ENCODE assay signal across 1 cellular context in the genomic region with DNA sequence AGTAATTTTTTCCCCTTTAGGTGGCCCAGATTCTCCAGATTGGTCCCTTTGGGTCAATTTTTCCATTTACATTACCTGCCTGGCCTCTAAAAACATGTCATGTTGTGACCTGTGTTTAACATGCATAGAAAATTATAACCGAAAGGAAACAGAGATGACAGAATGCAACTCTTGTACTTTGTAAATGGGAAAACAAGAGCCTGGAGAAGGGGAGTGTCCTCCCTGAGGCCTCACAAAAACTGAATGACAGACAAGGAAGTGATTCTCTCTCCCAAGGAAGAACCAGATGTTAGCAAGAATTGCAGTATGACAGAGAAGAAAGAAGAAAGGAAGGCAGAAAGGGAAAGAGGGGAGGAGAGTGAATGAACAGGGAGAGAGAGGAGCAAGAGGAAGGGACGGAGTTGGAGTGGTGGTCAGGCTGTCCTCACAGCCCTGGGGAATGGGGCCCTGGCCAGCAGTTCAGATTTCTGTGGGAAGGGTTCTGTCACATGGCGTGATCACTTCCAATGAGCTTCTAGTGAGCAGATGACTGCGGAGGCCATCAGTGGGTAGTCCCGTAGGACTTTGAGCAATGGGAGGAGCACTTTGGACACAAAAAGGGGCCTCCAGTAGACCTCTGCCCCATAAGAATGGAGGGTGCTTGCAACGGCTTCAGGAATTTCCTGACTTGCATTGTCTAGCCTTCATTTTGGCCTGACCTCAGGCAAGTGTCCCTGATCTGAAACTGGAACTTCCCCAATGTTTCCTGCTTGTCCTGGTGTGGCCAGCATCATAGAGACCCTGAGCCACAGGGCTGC.
TF ChIP-seq lines count a peak whose summit lies in the region.

No MANE protein-coding gene starts in this region.

TF ChIP-seq in HepG2, 621 proteins besides CTCF, POLR2A, EP300 and RAD21 (continues in another document):
- TF ChIP-seq, protein P1, sequence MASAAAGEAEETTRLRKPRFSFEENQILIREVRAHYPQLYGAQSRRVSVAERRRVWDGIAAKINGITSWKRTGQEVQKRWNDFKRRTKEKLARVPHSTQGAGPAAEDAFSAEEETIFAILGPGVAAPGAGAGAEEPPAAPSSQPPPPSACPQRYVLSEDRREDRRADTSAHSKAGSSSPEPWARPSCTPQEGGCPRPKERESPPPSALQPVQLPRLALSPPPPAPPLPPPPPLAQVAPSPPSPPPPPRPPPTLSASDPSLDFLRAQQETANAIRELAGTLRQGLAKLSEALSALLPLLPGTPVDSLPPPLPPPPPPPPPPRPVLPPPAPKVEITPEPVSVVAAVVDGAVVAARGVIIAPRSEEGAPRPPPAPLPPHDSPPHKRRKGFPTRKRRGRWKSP (CRISPR knock-in tag; IDR thresholded peaks at IDR 0.05) = 0 out of 2 replicates have a peak, but pooled peaks have one; percentile 19
- TF ChIP-seq, protein P2, sequence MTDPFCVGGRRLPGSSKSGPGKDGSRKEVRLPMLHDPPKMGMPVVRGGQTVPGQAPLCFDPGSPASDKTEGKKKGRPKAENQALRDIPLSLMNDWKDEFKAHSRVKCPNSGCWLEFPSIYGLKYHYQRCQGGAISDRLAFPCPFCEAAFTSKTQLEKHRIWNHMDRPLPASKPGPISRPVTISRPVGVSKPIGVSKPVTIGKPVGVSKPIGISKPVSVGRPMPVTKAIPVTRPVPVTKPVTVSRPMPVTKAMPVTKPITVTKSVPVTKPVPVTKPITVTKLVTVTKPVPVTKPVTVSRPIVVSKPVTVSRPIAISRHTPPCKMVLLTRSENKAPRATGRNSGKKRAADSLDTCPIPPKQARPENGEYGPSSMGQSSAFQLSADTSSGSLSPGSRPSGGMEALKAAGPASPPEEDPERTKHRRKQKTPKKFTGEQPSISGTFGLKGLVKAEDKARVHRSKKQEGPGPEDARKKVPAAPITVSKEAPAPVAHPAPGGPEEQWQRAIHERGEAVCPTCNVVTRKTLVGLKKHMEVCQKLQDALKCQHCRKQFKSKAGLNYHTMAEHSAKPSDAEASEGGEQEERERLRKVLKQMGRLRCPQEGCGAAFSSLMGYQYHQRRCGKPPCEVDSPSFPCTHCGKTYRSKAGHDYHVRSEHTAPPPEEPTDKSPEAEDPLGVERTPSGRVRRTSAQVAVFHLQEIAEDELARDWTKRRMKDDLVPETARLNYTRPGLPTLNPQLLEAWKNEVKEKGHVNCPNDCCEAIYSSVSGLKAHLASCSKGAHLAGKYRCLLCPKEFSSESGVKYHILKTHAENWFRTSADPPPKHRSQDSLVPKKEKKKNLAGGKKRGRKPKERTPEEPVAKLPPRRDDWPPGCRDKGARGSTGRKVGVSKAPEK (CRISPR knock-in tag; IDR thresholded peaks at IDR 0.05; ENCODE audit: borderline replicate concordance) = no peak; the same call in 1 of the 2 replicates
- TF ChIP-seq, protein P3, sequence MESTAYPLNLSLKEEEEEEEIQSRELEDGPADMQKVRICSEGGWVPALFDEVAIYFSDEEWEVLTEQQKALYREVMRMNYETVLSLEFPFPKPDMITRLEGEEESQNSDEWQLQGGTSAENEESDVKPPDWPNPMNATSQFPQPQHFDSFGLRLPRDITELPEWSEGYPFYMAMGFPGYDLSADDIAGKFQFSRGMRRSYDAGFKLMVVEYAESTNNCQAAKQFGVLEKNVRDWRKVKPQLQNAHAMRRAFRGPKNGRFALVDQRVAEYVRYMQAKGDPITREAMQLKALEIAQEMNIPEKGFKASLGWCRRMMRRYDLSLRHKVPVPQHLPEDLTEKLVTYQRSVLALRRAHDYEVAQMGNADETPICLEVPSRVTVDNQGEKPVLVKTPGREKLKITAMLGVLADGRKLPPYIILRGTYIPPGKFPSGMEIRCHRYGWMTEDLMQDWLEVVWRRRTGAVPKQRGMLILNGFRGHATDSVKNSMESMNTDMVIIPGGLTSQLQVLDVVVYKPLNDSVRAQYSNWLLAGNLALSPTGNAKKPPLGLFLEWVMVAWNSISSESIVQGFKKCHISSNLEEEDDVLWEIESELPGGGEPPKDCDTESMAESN (CRISPR knock-in tag; conservative IDR thresholded peaks at IDR 0.05) = peak; percentile 67; the same call in 1 of the 2 replicates
- TF ChIP-seq, protein P4, sequence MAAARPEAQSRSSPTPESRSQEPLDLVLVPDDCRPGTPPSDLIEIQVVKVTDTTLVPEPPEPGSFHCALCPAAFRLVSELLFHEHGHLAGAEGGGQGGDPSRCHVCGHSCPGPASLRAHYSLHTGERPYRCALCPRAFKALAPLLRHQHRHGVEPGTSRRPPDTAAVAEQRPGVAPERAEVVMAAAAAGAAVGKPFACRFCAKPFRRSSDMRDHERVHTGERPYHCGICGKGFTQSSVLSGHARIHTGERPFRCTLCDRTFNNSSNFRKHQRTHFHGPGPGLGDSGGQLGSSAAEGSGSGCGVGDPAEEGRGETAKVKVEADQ (CRISPR knock-in tag; IDR thresholded peaks at IDR 0.05; ENCODE audit: borderline replicate concordance) = no peak; the same call in 1 of the 2 replicates
- TF ChIP-seq ZNF232 (CRISPR knock-in tag; IDR thresholded peaks at IDR 0.05; ENCODE audit: borderline replicate concordance) (peak; percentile 94; the same call in 1 of the 2 replicates), GATAD2A (CRISPR knock-in tag; IDR thresholded peaks at IDR 0.05) (peak; percentile 63; the same call in 1 of the 2 replicates), ZMYM2 (CRISPR knock-in tag; IDR thresholded peaks at IDR 0.05) (no peak), SMYD3 (CRISPR knock-in tag; IDR thresholded peaks at IDR 0.05) (peak; percentile 60; the same call in 1 of the 2 replicates), ZNF790 (CRISPR knock-in tag; IDR thresholded peaks at IDR 0.05; ENCODE audit: borderline replicate concordance) (no peak), CREM (IDR thresholded peaks at IDR 0.05) (peak; percentile 43; the same call in 1 of the 2 replicates), CREM (CRISPR knock-in tag; IDR thresholded peaks at IDR 0.05) (no peak), ZNF564 (CRISPR knock-in tag; IDR thresholded peaks at IDR 0.05) (0 out of 2 replicates have a peak, but pooled peaks have one; percentile 48), ETV5 (CRISPR knock-in tag; IDR thresholded peaks at IDR 0.05; ENCODE audit: borderline replicate concordance) (peak; percentile 73), NFKB2 (CRISPR knock-in tag; IDR thresholded peaks at IDR 0.05; ENCODE audit: borderline replicate concordance) (peak; percentile 36; the same call in 1 of the 2 replicates), HES4 (CRISPR knock-in tag; IDR thresholded peaks at IDR 0.05; ENCODE audit: borderline replicate concordance) (0 out of 2 replicates have a peak, but pooled peaks have one; percentile 34), CHD4 (IDR thresholded peaks at IDR 0.05; ENCODE audit: borderline replicate concordance, low read length) (peak; percentile 20; the same call in 1 of the 2 replicates), SOX13 (IDR thresholded peaks at IDR 0.05) (peak; percentile 90), SOX13 (CRISPR knock-in tag; conservative IDR thresholded peaks at IDR 0.05 in 1 of 2, IDR thresholded peaks at IDR 0.05 in 1 of 2) (peak in 1 of 2 experiments; percentile 91; a peak in 2 of 4 replicates), NKX3-1 (CRISPR knock-in tag; IDR thresholded peaks at IDR 0.05) (0 out of 2 replicates have a peak, but pooled peaks have one; percentile 38), XRCC5 (optimal IDR thresholded peaks at IDR 0.05; ENCODE audit: low read length) (no peak), SSRP1 (CRISPR knock-in tag; IDR thresholded peaks at IDR 0.05) (peak; percentile 44; the same call in 1 of the 2 replicates), HOXA5 (CRISPR knock-in tag; IDR thresholded peaks at IDR 0.05) (peak; percentile 25; the same call in 1 of the 2 replicates), HDAC2 (CRISPR knock-in tag; IDR thresholded peaks at IDR 0.05) (peak; percentile 47; the same call in 1 of the 2 replicates)
- TF ChIP-seq, protein P5, sequence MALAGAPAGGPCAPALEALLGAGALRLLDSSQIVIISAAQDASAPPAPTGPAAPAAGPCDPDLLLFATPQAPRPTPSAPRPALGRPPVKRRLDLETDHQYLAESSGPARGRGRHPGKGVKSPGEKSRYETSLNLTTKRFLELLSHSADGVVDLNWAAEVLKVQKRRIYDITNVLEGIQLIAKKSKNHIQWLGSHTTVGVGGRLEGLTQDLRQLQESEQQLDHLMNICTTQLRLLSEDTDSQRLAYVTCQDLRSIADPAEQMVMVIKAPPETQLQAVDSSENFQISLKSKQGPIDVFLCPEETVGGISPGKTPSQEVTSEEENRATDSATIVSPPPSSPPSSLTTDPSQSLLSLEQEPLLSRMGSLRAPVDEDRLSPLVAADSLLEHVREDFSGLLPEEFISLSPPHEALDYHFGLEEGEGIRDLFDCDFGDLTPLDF (CRISPR knock-in tag; IDR thresholded peaks at IDR 0.05) = peak; percentile 44; the same call in 1 of the 2 replicates
- TF ChIP-seq, protein P6, sequence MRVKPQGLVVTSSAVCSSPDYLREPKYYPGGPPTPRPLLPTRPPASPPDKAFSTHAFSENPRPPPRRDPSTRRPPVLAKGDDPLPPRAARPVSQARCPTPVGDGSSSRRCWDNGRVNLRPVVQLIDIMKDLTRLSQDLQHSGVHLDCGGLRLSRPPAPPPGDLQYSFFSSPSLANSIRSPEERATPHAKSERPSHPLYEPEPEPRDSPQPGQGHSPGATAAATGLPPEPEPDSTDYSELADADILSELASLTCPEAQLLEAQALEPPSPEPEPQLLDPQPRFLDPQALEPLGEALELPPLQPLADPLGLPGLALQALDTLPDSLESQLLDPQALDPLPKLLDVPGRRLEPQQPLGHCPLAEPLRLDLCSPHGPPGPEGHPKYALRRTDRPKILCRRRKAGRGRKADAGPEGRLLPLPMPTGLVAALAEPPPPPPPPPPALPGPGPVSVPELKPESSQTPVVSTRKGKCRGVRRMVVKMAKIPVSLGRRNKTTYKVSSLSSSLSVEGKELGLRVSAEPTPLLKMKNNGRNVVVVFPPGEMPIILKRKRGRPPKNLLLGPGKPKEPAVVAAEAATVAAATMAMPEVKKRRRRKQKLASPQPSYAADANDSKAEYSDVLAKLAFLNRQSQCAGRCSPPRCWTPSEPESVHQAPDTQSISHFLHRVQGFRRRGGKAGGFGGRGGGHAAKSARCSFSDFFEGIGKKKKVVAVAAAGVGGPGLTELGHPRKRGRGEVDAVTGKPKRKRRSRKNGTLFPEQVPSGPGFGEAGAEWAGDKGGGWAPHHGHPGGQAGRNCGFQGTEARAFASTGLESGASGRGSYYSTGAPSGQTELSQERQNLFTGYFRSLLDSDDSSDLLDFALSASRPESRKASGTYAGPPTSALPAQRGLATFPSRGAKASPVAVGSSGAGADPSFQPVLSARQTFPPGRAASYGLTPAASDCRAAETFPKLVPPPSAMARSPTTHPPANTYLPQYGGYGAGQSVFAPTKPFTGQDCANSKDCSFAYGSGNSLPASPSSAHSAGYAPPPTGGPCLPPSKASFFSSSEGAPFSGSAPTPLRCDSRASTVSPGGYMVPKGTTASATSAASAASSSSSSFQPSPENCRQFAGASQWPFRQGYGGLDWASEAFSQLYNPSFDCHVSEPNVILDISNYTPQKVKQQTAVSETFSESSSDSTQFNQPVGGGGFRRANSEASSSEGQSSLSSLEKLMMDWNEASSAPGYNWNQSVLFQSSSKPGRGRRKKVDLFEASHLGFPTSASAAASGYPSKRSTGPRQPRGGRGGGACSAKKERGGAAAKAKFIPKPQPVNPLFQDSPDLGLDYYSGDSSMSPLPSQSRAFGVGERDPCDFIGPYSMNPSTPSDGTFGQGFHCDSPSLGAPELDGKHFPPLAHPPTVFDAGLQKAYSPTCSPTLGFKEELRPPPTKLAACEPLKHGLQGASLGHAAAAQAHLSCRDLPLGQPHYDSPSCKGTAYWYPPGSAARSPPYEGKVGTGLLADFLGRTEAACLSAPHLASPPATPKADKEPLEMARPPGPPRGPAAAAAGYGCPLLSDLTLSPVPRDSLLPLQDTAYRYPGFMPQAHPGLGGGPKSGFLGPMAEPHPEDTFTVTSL (CRISPR knock-in tag; IDR thresholded peaks at IDR 0.05; ENCODE audit: borderline replicate concordance) = peak; percentile 29; the same call in 1 of the 2 replicates
- TF ChIP-seq, protein P7, sequence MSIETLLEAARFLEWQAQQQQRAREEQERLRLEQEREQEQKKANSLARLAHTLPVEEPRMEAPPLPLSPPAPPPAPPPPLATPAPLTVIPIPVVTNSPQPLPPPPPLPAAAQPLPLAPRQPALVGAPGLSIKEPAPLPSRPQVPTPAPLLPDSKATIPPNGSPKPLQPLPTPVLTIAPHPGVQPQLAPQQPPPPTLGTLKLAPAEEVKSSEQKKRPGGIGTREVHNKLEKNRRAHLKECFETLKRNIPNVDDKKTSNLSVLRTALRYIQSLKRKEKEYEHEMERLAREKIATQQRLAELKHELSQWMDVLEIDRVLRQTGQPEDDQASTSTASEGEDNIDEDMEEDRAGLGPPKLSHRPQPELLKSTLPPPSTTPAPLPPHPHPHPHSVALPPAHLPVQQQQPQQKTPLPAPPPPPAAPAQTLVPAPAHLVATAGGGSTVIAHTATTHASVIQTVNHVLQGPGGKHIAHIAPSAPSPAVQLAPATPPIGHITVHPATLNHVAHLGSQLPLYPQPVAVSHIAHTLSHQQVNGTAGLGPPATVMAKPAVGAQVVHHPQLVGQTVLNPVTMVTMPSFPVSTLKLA (IDR thresholded peaks at IDR 0.05) = no peak
- TF ChIP-seq, protein P8, sequence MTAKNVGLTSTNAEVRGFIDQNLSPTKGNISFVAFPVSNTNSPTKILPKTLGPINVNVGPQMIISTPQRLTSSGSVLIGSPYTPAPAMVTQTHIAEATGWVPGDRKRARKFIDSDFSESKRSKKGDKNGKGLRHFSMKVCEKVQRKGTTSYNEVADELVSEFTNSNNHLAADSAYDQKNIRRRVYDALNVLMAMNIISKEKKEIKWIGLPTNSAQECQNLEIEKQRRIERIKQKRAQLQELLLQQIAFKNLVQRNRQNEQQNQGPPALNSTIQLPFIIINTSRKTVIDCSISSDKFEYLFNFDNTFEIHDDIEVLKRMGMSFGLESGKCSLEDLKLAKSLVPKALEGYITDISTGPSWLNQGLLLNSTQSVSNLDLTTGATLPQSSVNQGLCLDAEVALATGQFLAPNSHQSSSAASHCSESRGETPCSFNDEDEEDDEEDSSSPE (CRISPR knock-in tag; IDR thresholded peaks at IDR 0.05) = no peak
- TF ChIP-seq, protein P9, sequence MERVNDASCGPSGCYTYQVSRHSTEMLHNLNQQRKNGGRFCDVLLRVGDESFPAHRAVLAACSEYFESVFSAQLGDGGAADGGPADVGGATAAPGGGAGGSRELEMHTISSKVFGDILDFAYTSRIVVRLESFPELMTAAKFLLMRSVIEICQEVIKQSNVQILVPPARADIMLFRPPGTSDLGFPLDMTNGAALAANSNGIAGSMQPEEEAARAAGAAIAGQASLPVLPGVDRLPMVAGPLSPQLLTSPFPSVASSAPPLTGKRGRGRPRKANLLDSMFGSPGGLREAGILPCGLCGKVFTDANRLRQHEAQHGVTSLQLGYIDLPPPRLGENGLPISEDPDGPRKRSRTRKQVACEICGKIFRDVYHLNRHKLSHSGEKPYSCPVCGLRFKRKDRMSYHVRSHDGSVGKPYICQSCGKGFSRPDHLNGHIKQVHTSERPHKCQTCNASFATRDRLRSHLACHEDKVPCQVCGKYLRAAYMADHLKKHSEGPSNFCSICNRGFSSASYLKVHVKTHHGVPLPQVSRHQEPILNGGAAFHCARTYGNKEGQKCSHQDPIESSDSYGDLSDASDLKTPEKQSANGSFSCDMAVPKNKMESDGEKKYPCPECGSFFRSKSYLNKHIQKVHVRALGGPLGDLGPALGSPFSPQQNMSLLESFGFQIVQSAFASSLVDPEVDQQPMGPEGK (CRISPR knock-in tag; IDR thresholded peaks at IDR 0.05) = peak; percentile 37; the same call in 1 of the 2 replicates
- TF ChIP-seq, protein P10, sequence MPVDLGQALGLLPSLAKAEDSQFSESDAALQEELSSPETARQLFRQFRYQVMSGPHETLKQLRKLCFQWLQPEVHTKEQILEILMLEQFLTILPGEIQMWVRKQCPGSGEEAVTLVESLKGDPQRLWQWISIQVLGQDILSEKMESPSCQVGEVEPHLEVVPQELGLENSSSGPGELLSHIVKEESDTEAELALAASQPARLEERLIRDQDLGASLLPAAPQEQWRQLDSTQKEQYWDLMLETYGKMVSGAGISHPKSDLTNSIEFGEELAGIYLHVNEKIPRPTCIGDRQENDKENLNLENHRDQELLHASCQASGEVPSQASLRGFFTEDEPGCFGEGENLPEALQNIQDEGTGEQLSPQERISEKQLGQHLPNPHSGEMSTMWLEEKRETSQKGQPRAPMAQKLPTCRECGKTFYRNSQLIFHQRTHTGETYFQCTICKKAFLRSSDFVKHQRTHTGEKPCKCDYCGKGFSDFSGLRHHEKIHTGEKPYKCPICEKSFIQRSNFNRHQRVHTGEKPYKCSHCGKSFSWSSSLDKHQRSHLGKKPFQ (CRISPR knock-in tag; IDR thresholded peaks at IDR 0.05; ENCODE audit: insufficient replicate concordance) = no peak
